In genomic region chr4:81919238-81919637, GRCh38 we compare ENCODE assay signal across 9 cellular contexts.
DNase-seq lines count a peak whose midpoint lies in the region; ATAC-seq and TF ChIP-seq lines count a peak whose summit lies in the region.
"Had no signal": no experiment of that assay in that cellular context is flagged by ENCODE, and none has a peak within 500 bp of the region (broad histone marks: within the 10 kb centered on the region; RNA-seq: fewer than 3 reads in every experiment).

No MANE protein-coding gene starts in this region.

- TF ChIP-seq EP300 in ovary (IDR thresholded peaks at IDR 0.05) = no peak

- H3K4me3 ChIP-seq in ovary = no peak overlapping the region
- H3K4me3 ChIP-seq: SJCRH30 had no signal

- peak; percentile 0 for DNase-seq in EH (ENCODE audit: low read depth)
- DNase-seq in HT1080 (ENCODE audit: low read depth) = peak; percentile 19
- peak; percentile 24 for DNase-seq in cerebellar cortex (ENCODE audit: low spot score)
- no peak for DNase-seq in stimulated activated effector memory CD8-positive, alpha-beta T cell treated with anti-CD3 and anti-CD28 coated beads, Interleukin-12 subunit alpha, Interleukin-12 subunit beta, amount 100 ng/mL, for 72 hours (ENCODE audit: low spot score in 2 of 2)
- no peak for DNase-seq in ovary
- DNase-seq in posterior cingulate gyrus = no peak
- DNase-seq in stimulated activated CD4-positive, alpha-beta T cell treated with anti-CD3 and anti-CD28 coated beads, Interleukin-1b, Interleukin-23, amount 100 ng/mL, for 48 hours = no peak

- TF ChIP-seq POLR2A in ovary (IDR thresholded peaks at IDR 0.05) = no peak

- no peaks in the 10 kb centered on the region for H3K9me3 ChIP-seq in ovary
- H3K9me3 ChIP-seq: SJCRH30 had no signal

- no peak overlapping the region for H3K27ac ChIP-seq in ovary
- H3K27ac ChIP-seq: SJCRH30 had no signal

- WGBS in ovary, 3 donors = 58 to 64% (median 61%) methylated on average over 4 of the region's 4 CpGs

- H3K4me3 Mint-ChIP-seq in stimulated activated effector memory CD8-positive, alpha-beta T cell treated with anti-CD3 and anti-CD28 coated beads, Interleukin-12 subunit alpha, Interleukin-12 subunit beta, amount 100 ng/mL, for 72 hours = no peak overlapping the region

- H3K36me3 Mint-ChIP-seq in stimulated activated effector memory CD8-positive, alpha-beta T cell treated with anti-CD3 and anti-CD28 coated beads, Interleukin-12 subunit alpha, Interleukin-12 subunit beta, amount 100 ng/mL, for 72 hours = no peaks in the 10 kb centered on the region

- TF ChIP-seq CTCF in ovary (IDR thresholded peaks at IDR 0.05) = no peak

- peak; percentile 84 for ATAC-seq in GM19438 (IDR thresholded peaks at IDR 0.05; ENCODE audit: low read depth, unreplicated experiment)
- peak; percentile 47 for ATAC-seq in stimulated activated effector memory CD8-positive, alpha-beta T cell treated with anti-CD3 and anti-CD28 coated beads, Interleukin-12 subunit alpha, Interleukin-12 subunit beta, amount 100 ng/mL, for 72 hours

- H3K9me3 Mint-ChIP-seq in stimulated activated effector memory CD8-positive, alpha-beta T cell treated with anti-CD3 and anti-CD28 coated beads, Interleukin-12 subunit alpha, Interleukin-12 subunit beta, amount 100 ng/mL, for 72 hours = no peaks in the 10 kb centered on the region

- no peak overlapping the region for H3K27ac Mint-ChIP-seq in stimulated activated effector memory CD8-positive, alpha-beta T cell treated with anti-CD3 and anti-CD28 coated beads, Interleukin-12 subunit alpha, Interleukin-12 subunit beta, amount 100 ng/mL, for 72 hours

- H3K4me1 ChIP-seq in ovary (ENCODE audit: insufficient read depth) = no peaks in the 10 kb centered on the region
- H3K4me1 ChIP-seq: SJCRH30 had no signal

- intact Hi-C loops in ovary (cut with DNase I) = no loop called here
- intact Hi-C loops in posterior cingulate gyrus (cut with DNase I) = no loop called here

- no peaks in the 10 kb centered on the region for H3K27me3 ChIP-seq in ovary

- H3K36me3 ChIP-seq in ovary = no peaks in the 10 kb centered on the region

- no peaks in the 10 kb centered on the region for H3K4me1 Mint-ChIP-seq in stimulated activated effector memory CD8-positive, alpha-beta T cell treated with anti-CD3 and anti-CD28 coated beads, Interleukin-12 subunit alpha, Interleukin-12 subunit beta, amount 100 ng/mL, for 72 hours

Comparison
In these comparisons a context has a peak if more than half of its experiments do, and no peak if none do; other contexts are left out.
1. DNase-seq: peak in EH (single experiment), HT1080 (single experiment) and cerebellar cortex (single experiment); none in stimulated activated effector memory CD8-positive, alpha-beta T cell treated with anti-CD3 and anti-CD28 coated beads, Interleukin-12 subunit alpha, Interleukin-12 subunit beta, amount 100 ng/mL, for 72 hours (0 of 2), ovary (0 of 5), posterior cingulate gyrus (0 of 10) and stimulated activated CD4-positive, alpha-beta T cell treated with anti-CD3 and anti-CD28 coated beads, Interleukin-1b, Interleukin-23, amount 100 ng/mL, for 48 hours (single experiment).